Comparison of ENCODE assay signal across 1 cellular context in the genomic region with DNA sequence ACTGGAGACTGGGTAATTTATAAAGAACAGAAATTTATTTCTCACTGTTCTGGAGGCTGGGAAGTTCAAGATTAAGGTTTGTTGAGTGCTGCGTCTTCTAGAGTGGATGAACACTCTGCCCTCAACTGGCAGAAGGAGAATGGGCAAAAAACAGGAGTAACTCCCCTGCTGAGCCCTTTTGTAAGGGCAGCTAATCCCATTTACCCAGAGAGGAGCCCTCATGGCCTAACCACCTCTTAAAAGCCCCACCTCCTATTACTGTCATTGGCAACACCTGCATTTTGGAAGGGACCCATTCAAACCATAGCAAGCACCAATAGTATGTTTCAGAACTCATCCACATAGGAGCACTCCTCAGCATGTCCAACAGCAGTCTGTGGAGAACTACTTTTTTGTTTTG.
TF ChIP-seq lines count a peak whose summit lies in the region.

No MANE protein-coding gene starts in this region.

TF ChIP-seq in H1, 55 proteins besides CTCF, POLR2A, EP300 and RAD21:
- TF ChIP-seq CHD2 (IDR thresholded peaks at IDR 0.05; ENCODE audit: low read length) = no peak
- TF ChIP-seq RFX5 (IDR thresholded peaks at IDR 0.05; ENCODE audit: borderline replicate concordance, low read depth, low read length) = no peak
- no peak for TF ChIP-seq FOSL1 (IDR thresholded peaks at IDR 0.05; ENCODE audit: insufficient read depth, low read depth, low read length)
- TF ChIP-seq NRF1 (IDR thresholded peaks at IDR 0.05; ENCODE audit: low read depth, low read length) = no peak
- no peak for TF ChIP-seq USF2 (IDR thresholded peaks at IDR 0.05; ENCODE audit: low read length)
- no peak for TF ChIP-seq PHF8 (conservative IDR thresholded peaks at IDR 0.05; ENCODE audit: low read depth, low read length)
TF ChIP-seq in H1: peak in this region for 0.
